1 cellular context compared by ENCODE assay signal in the genomic region with DNA sequence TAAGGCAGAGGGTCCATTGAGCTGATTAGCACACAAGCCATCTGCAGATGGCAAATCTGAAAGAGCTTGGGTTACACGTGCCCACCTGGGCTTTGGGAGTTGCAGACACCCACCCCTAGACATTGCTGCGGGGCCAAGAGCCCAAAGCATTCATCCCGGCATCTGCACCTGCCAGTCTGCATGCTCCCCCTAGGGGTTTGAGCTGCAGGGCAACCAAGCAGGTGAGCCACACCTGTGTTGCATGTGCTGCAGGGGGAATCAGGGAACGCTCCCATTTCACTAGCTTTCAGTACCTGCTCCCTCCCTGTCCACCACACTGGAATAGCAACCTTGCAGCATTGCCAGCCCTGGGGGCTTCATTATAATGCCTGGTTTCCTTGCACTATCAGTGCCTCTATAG.
TF ChIP-seq lines count a peak whose summit lies in the region.

No MANE protein-coding gene starts in this region.

TF ChIP-seq in WTC11, 78 proteins besides CTCF, POLR2A, EP300 and RAD21 (continued from another document):
- TF ChIP-seq, protein P1, sequence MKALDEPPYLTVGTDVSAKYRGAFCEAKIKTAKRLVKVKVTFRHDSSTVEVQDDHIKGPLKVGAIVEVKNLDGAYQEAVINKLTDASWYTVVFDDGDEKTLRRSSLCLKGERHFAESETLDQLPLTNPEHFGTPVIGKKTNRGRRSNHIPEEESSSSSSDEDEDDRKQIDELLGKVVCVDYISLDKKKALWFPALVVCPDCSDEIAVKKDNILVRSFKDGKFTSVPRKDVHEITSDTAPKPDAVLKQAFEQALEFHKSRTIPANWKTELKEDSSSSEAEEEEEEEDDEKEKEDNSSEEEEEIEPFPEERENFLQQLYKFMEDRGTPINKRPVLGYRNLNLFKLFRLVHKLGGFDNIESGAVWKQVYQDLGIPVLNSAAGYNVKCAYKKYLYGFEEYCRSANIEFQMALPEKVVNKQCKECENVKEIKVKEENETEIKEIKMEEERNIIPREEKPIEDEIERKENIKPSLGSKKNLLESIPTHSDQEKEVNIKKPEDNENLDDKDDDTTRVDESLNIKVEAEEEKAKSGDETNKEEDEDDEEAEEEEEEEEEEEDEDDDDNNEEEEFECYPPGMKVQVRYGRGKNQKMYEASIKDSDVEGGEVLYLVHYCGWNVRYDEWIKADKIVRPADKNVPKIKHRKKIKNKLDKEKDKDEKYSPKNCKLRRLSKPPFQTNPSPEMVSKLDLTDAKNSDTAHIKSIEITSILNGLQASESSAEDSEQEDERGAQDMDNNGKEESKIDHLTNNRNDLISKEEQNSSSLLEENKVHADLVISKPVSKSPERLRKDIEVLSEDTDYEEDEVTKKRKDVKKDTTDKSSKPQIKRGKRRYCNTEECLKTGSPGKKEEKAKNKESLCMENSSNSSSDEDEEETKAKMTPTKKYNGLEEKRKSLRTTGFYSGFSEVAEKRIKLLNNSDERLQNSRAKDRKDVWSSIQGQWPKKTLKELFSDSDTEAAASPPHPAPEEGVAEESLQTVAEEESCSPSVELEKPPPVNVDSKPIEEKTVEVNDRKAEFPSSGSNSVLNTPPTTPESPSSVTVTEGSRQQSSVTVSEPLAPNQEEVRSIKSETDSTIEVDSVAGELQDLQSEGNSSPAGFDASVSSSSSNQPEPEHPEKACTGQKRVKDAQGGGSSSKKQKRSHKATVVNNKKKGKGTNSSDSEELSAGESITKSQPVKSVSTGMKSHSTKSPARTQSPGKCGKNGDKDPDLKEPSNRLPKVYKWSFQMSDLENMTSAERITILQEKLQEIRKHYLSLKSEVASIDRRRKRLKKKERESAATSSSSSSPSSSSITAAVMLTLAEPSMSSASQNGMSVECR (CRISPR knock-in tag; IDR thresholded peaks at IDR 0.05; ENCODE audit: borderline replicate concordance) = no peak
